In genomic region chr1:90045853-90046563, GRCh38 we compare ENCODE assay signal across 8 cellular contexts. TPM values are rescaled to one million over a fixed set of nuclear protein-coding genes. Genes with fewer than 3 reads are reported as not detected.
DNase-seq lines count a peak whose midpoint lies in the region; ATAC-seq and TF ChIP-seq lines count a peak whose summit lies in the region.

No MANE protein-coding gene starts in this region.

- DNase-seq in heart right ventricle (no peak), right atrium auricular region (ENCODE audit: low spot score) (no peak), MG63 (peak; percentile 4), kidney tubule cell (ENCODE audit: low spot score) (peak; percentile 30), mesenteric fat pad (ENCODE audit: low spot score) (no peak), MV-4-11 (lab: John Stamatoyannopoulos, UW) (no peak), GOT3 (lab: John Stamatoyannopoulos, UW) (no peak)
- DNase-seq in activated naive CD8-positive, alpha-beta T cell treated with anti-CD3 and anti-CD28 coated beads, Interleukin-2, amount 50 U/mL, for 24 hours: peak; percentile 18

- WGBS in heart right ventricle, 2 donors: 33 to 43% methylated on average over 2 of the region's 2 CpGs

- H3K4me1 ChIP-seq in heart right ventricle: no peaks in the 10 kb centered on the region
- no peaks in the 10 kb centered on the region for H3K4me1 ChIP-seq in right atrium auricular region

- ATAC-seq in heart right ventricle: no peak
- no peak for ATAC-seq in activated naive CD8-positive, alpha-beta T cell treated with anti-CD3 and anti-CD28 coated beads, Interleukin-2, amount 50 U/mL, for 24 hours

- no peak overlapping the region for H3K4me3 ChIP-seq in heart right ventricle
- no peak overlapping the region for H3K4me3 ChIP-seq in right atrium auricular region
- H3K4me3 ChIP-seq in MG63: no peak overlapping the region

- no peaks in the 10 kb centered on the region for H3K4me1 Mint-ChIP-seq in activated naive CD8-positive, alpha-beta T cell treated with anti-CD3 and anti-CD28 coated beads, Interleukin-2, amount 50 U/mL, for 24 hours

- no peaks in the 10 kb centered on the region for H3K9me3 Mint-ChIP-seq in activated naive CD8-positive, alpha-beta T cell treated with anti-CD3 and anti-CD28 coated beads, Interleukin-2, amount 50 U/mL, for 24 hours

- H3K27ac ChIP-seq in heart right ventricle (no peak overlapping the region), right atrium auricular region (no peak overlapping the region)

- intact Hi-C loops in heart right ventricle (cut with DNase I): no loop called here

- H3K36me3 ChIP-seq in heart right ventricle (no peaks in the 10 kb centered on the region), right atrium auricular region (no peaks in the 10 kb centered on the region), MG63 (no peaks in the 10 kb centered on the region)

- H3K27me3 ChIP-seq in heart right ventricle: peaks cover 0 to 12% (median 0%) of the 10 kb centered on the region in 7 donors
- no peaks in the 10 kb centered on the region for H3K27me3 ChIP-seq in right atrium auricular region
- no peaks in the 10 kb centered on the region for H3K27me3 ChIP-seq in MG63

- TF ChIP-seq CTCF in heart right ventricle (IDR thresholded peaks at IDR 0.05) (peak in 7 of 9 donors; percentile 6 to 53 (median 44)), right atrium auricular region (IDR thresholded peaks at IDR 0.05) (peak in 1 of 2 donors; percentile 67)

- H3K9me3 ChIP-seq in heart right ventricle: no peaks in the 10 kb centered on the region
- no peaks in the 10 kb centered on the region for H3K9me3 ChIP-seq in right atrium auricular region
- no peaks in the 10 kb centered on the region for H3K9me3 ChIP-seq in MG63

- H3K27ac Mint-ChIP-seq in activated naive CD8-positive, alpha-beta T cell treated with anti-CD3 and anti-CD28 coated beads, Interleukin-2, amount 50 U/mL, for 24 hours: no peak overlapping the region

- no peak overlapping the region for H3K4me3 Mint-ChIP-seq in activated naive CD8-positive, alpha-beta T cell treated with anti-CD3 and anti-CD28 coated beads, Interleukin-2, amount 50 U/mL, for 24 hours

- H3K36me3 Mint-ChIP-seq in activated naive CD8-positive, alpha-beta T cell treated with anti-CD3 and anti-CD28 coated beads, Interleukin-2, amount 50 U/mL, for 24 hours (ENCODE audit: low read depth): no peaks in the 10 kb centered on the region

- no peaks in the 10 kb centered on the region for H3K27me3 Mint-ChIP-seq in activated naive CD8-positive, alpha-beta T cell treated with anti-CD3 and anti-CD28 coated beads, Interleukin-2, amount 50 U/mL, for 24 hours

RNA-seq across cellular contexts. Expression of gene ZNF326, which starts 51.1 kb away (rescaled TPM):
- 10 to 100 TPM; 11.2 to 13.4 (median 11.6) TPM for total RNA-seq in heart right ventricle
- 10 to 100 TPM in 1 of 2 donors, 1 to 10 TPM in 1; 7.6 to 14.3 TPM for polyA plus RNA-seq in heart right ventricle
- 1 to 10 TPM; 5.3 to 7.3 TPM for total RNA-seq in right atrium auricular region
- total RNA-seq in MG63 (2014; rRNA removed; shearing (Covaris generic); ENCODE audit: low replicate concordance): 1.1 and 1.4 TPM in 2 replicates
- 15.4 TPM for total RNA-seq in mesenteric fat pad

Comparison
In these comparisons a context has a peak if more than half of its experiments do, and no peak if none do; other contexts are left out.
1. DNase-seq: peak in MG63 (single experiment), activated naive CD8-positive, alpha-beta T cell treated with anti-CD3 and anti-CD28 coated beads, Interleukin-2, amount 50 U/mL, for 24 hours (single experiment) and kidney tubule cell (single experiment); none in heart right ventricle (0 of 2), right atrium auricular region (single experiment), mesenteric fat pad (single experiment), MV-4-11 (single experiment) and GOT3 (single experiment).